In genomic region chr7:100720645-100721504, GRCh38 we compare ENCODE assay signal across 15 cellular contexts. TPM values are rescaled to one million over a fixed set of nuclear protein-coding genes. Genes with fewer than 3 reads are reported as not detected.
A peak's percentile ranks its signal among the peaks of the same experiment; 100 is the strongest.
DNase-seq lines count a peak whose midpoint lies in the region; ATAC-seq and TF ChIP-seq lines count a peak whose summit lies in the region.
"Had no signal": no experiment of that assay in that cellular context is flagged by ENCODE, and none has a peak within 500 bp of the region (broad histone marks: within the 10 kb centered on the region; RNA-seq: fewer than 3 reads in every experiment).

No MANE protein-coding gene starts in this region.

- H3K4me1 ChIP-seq in HUES6 (ENCODE audit: control insufficient read depth, insufficient read depth, low read length): peaks cover 10% of the 10 kb centered on the region
- peaks cover 4% of the 10 kb centered on the region for H3K4me1 ChIP-seq in parathyroid adenoma

- no peak overlapping the region for H3K9ac ChIP-seq in HUES6 (ENCODE audit: low read length)
- H3K9ac ChIP-seq in parathyroid adenoma: no peak overlapping the region
- H3K9ac ChIP-seq: KMS-11 had no signal

- no peak overlapping the region for H3K4me2 ChIP-seq in parathyroid adenoma (ENCODE audit: low read length)
- H3K4me2 ChIP-seq: KMS-11 had no signal

- peaks cover 49% of the 10 kb centered on the region for H3K27me3 ChIP-seq in HUES6 (ENCODE audit: control insufficient read depth, insufficient read depth, low read length)
- H3K27me3 ChIP-seq in parathyroid adenoma (ENCODE audit: control insufficient read depth, insufficient read depth, low read length): no peaks in the 10 kb centered on the region

- H3K9me3 ChIP-seq in HUES6 (ENCODE audit: control insufficient read depth, insufficient read depth, low read depth, low read length) (peaks cover 14% of the 10 kb centered on the region; the same call in 1 of the 2 replicates), parathyroid adenoma (ENCODE audit: control insufficient read depth, low read length) (no peaks in the 10 kb centered on the region)

- TF ChIP-seq CTCF in fibroblast of villous mesenchyme (IDR thresholded peaks at IDR 0.05; ENCODE audit: insufficient read depth, low read depth, low read length) (no peak), parathyroid adenoma (IDR thresholded peaks at IDR 0.05) (no peak)

- DNase-seq in fibroblast of villous mesenchyme (ENCODE audit: low read depth) (no peak), SW 1271 (lab: John Stamatoyannopoulos, UW) (no peak)
- no peak for DNase-seq in activated T-cell treated with anti-CD3 and anti-CD28 coated beads, Interleukin-2, amount 50 U/mL, for 48 hours
- DNase-seq: activated CD4-positive, alpha-beta memory T cell treated with anti-CD3 and anti-CD28 coated beads, Interleukin-2, amount 10 ng/mL, durations not matched to agents 7 days and 5 days; activated naive CD4-positive, alpha-beta T cell treated with anti-CD3 and anti-CD28 coated beads for 36 hours; CD8-positive, alpha-beta memory T cell; NCI-H2081 treated with DMSO at 0.1 percent for 48 hours; T-helper 1 cell had no signal

- no peak for ATAC-seq in GM21576 (IDR thresholded peaks at IDR 0.05; ENCODE audit: unreplicated experiment)
- ATAC-seq: HCT116 had no signal

- H3K79me2 ChIP-seq in parathyroid adenoma: no peaks in the 10 kb centered on the region

- H3K4me3 ChIP-seq in HUES6 (ENCODE audit: low read depth, low read length): peak overlapping the region; percentile 58
- H3K4me3 ChIP-seq in fibroblast of villous mesenchyme (ENCODE audit: low read depth, low read length): peak overlapping the region; percentile 21
- H3K4me3 ChIP-seq in parathyroid adenoma (ENCODE audit: low read depth, low read length): no peak overlapping the region

- H2AFZ ChIP-seq in parathyroid adenoma: peak overlapping the region; percentile 34

- H3K36me3 ChIP-seq in HUES6 (ENCODE audit: control insufficient read depth, insufficient read depth, low read length): no peaks in the 10 kb centered on the region
- H3K36me3 ChIP-seq in parathyroid adenoma (ENCODE audit: control insufficient read depth, insufficient read depth, low read length): no peaks in the 10 kb centered on the region
- H3K36me3 ChIP-seq: tibial nerve had no signal

- no peak overlapping the region for H3K27ac ChIP-seq in HUES6 (ENCODE audit: low read depth, low read length)
- no peak overlapping the region for H3K27ac ChIP-seq in parathyroid adenoma
- H3K27ac ChIP-seq: KMS-11, tibial nerve had no signal

RNA-seq across cellular contexts. Expression of gene EPO, which starts 0.6 kb away (rescaled TPM):
- total RNA-seq in fibroblast of villous mesenchyme: not detected in 2 replicates
- total RNA-seq: activated CD4-positive, alpha-beta memory T cell treated with anti-CD3 and anti-CD28 coated beads, Interleukin-2, amount 10 ng/mL, durations not matched to agents 7 days and 5 days; activated naive CD4-positive, alpha-beta T cell treated with anti-CD3 and anti-CD28 coated beads for 36 hours; frontal cortex had no signal

RNA-seq across cellular contexts. Expression of gene ZAN, which starts 12.5 kb away (rescaled TPM):
- not detected in 2 replicates for total RNA-seq in fibroblast of villous mesenchyme
- total RNA-seq: activated CD4-positive, alpha-beta memory T cell treated with anti-CD3 and anti-CD28 coated beads, Interleukin-2, amount 10 ng/mL, durations not matched to agents 7 days and 5 days; activated naive CD4-positive, alpha-beta T cell treated with anti-CD3 and anti-CD28 coated beads for 36 hours; CD8-positive, alpha-beta memory T cell; frontal cortex; tibial nerve had no signal

RNA-seq across cellular contexts. Expression of gene POP7, which starts 15.0 kb away (rescaled TPM):
- 34.1 and 46.7 TPM in 2 replicates for total RNA-seq in fibroblast of villous mesenchyme

RNA-seq across cellular contexts. Expression of gene GIGYF1, which starts 26.8 kb away (rescaled TPM):
- 15.5 and 19.6 TPM in 2 replicates for total RNA-seq in fibroblast of villous mesenchyme

RNA-seq across cellular contexts. Expression of gene GNB2, which starts 47.3 kb away (rescaled TPM):
- total RNA-seq in fibroblast of villous mesenchyme: 88.1 and 97.9 TPM in 2 replicates
